8 cellular contexts compared by ENCODE assay signal in the genomic region with DNA sequence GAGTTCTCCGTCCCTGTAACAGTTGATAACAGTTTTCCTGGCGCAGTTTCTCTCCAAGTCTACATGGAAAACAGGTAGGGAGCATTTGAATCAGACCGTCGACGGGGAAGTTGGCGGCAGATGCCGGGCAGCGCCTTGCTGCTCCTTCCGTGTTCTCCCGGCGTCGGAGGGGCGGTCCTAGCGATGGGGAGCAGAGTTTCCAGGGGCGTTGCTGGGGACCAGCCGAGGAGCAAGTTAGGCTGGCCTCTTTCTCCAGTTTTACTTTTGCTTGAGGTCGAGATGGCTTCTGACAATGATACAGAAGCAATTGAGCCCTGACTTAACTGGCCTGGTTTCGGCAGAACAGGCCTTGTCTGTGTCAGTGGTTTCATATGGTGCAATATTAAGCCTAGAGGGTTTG. TPM values are rescaled to one million over a fixed set of nuclear protein-coding genes. Genes with fewer than 3 reads are reported as not detected.
A peak's percentile ranks its signal among the peaks of the same experiment; 100 is the strongest.
DNase-seq lines count a peak whose midpoint lies in the region; ATAC-seq and TF ChIP-seq lines count a peak whose summit lies in the region.
"Not testable (repeated sequence)": the region's sequence is repeated elsewhere in the genome, so short reads cannot be mapped to it uniquely, and the experiment has no call there.

No MANE protein-coding gene starts in this region.

- not testable (repeated sequence) for H3K4me1 Mint-ChIP-seq in type B pancreatic cell (ENCODE audit: unreplicated experiment)

- not testable (repeated sequence) for TF ChIP-seq RAD21 in neural cell (conservative IDR thresholded peaks at IDR 0.05)

- not testable (repeated sequence) for TF ChIP-seq CTCF in GM12864 (IDR thresholded peaks at IDR 0.05; ENCODE audit: low read depth, low read length, missing control alignments); gastroesophageal sphincter (IDR thresholded peaks at IDR 0.05); neural cell (IDR thresholded peaks at IDR 0.05; ENCODE audit: poor library complexity, severe bottlenecking); type B pancreatic cell (conservative IDR thresholded peaks at IDR 0.05)

- not testable (repeated sequence) for DNase-seq in GM12864 (ENCODE audit: low read depth); type B pancreatic cell (ENCODE audit: extremely low spot score, unreplicated experiment)
- DNase-seq in RPMI8226 (peak; percentile 2), adipocyte (ENCODE audit: low read depth) (peak; percentile 39)

- not testable (repeated sequence) for H3K27me3 ChIP-seq in adipocyte (replicated peaks; ENCODE audit: control insufficient read depth, insufficient read depth, low read length); gastroesophageal sphincter; neural cell (ENCODE audit: insufficient read depth, low read depth, low read length)

- not testable (repeated sequence) for H4K20me1 ChIP-seq in neural cell (ENCODE audit: insufficient read depth)

- H3K36me3 Mint-ChIP-seq in type B pancreatic cell: not testable (repeated sequence)

- H2AFZ ChIP-seq in neural cell (ENCODE audit: low read depth, low read length): not testable (repeated sequence)

- not testable (repeated sequence) for TF ChIP-seq EP300 in gastroesophageal sphincter (IDR thresholded peaks at IDR 0.05); neural cell (conservative IDR thresholded peaks at IDR 0.05; ENCODE audit: poor library complexity, severe bottlenecking)

- H3K4me2 ChIP-seq in neural cell (ENCODE audit: low read length): not testable (repeated sequence)

- peak overlapping the region; percentile 94 for H3K27ac Mint-ChIP-seq in type B pancreatic cell

- 0% methylated on average over 1 to 2 of the region's 18 CpGs for WGBS in gastroesophageal sphincter (ENCODE audit: low coverage in 1 of 2), 2 donors

- not testable (repeated sequence) for H3K27me3 Mint-ChIP-seq in type B pancreatic cell

- not testable (repeated sequence) for TF ChIP-seq POLR2A in gastroesophageal sphincter (IDR thresholded peaks at IDR 0.05)

- not testable (repeated sequence) for H3K36me3 ChIP-seq in adipocyte (ENCODE audit: control insufficient read depth, insufficient read depth, low read length, severe bottlenecking); gastroesophageal sphincter; neural cell (ENCODE audit: insufficient read depth, low read length)

- peak; percentile 60 for ATAC-seq in GM21717 (IDR thresholded peaks at IDR 0.05; ENCODE audit: unreplicated experiment)
- ATAC-seq in HG03432 (IDR thresholded peaks at IDR 0.05; ENCODE audit: unreplicated experiment): peak; percentile 48
- peak; percentile 49 for ATAC-seq in gastroesophageal sphincter

- peak overlapping the region; percentile 91 for H3K4me3 Mint-ChIP-seq in type B pancreatic cell

- H3K9me2 ChIP-seq in neural cell (ENCODE audit: insufficient read depth, low read length): not testable (repeated sequence)

- H3F3A ChIP-seq in neural cell (ENCODE audit: insufficient read depth, low read length, poor library complexity, severe bottlenecking): not testable (repeated sequence)

- H3K79me2 ChIP-seq in neural cell (replicated peaks; ENCODE audit: insufficient read depth, low read length): not testable (repeated sequence)

- H3K4me3 ChIP-seq in GM12864 (ENCODE audit: low read depth, low read length): peak overlapping the region; percentile 61
- H3K4me3 ChIP-seq in adipocyte (ENCODE audit: low read length): peak overlapping the region; percentile 82
- H3K4me3 ChIP-seq in gastroesophageal sphincter: peak overlapping the region; percentile 39 to 64
- peak overlapping the region; percentile 60 for H3K4me3 ChIP-seq in neural cell (ENCODE audit: low read length)

- not testable (repeated sequence) for H3K4me1 ChIP-seq in adipocyte (ENCODE audit: control insufficient read depth, insufficient read depth, low read length); gastroesophageal sphincter

- not testable (repeated sequence) for H3K9me3 Mint-ChIP-seq in type B pancreatic cell

- peak overlapping the region; percentile 78 to 86 (median 84) for H3K27ac ChIP-seq in gastroesophageal sphincter
- not testable (repeated sequence) for H3K27ac ChIP-seq in neural cell (ENCODE audit: low read length)

- not testable (repeated sequence) for H3K9me3 ChIP-seq in adipocyte (ENCODE audit: control insufficient read depth, low read length); gastroesophageal sphincter; neural cell (ENCODE audit: low read length)

- peak overlapping the region; percentile 78 for H3K9ac ChIP-seq in adipocyte (ENCODE audit: low read length)
- H3K9ac ChIP-seq in neural cell (ENCODE audit: low read length): peak overlapping the region; percentile 23

RNA-seq across cellular contexts. Expression of gene NUTM2F, which starts 46.7 kb away (rescaled TPM):
- total RNA-seq in gastroesophageal sphincter: not detected
- 0.68 and 1.5 TPM in 2 replicates for polyA plus RNA-seq in neural cell
- polyA minus RNA-seq in neural cell: 1.2 TPM in 2 replicates
- total RNA-seq in type B pancreatic cell (ENCODE audit: low replicate concordance): not detected in 2 replicates
